In genomic region chr2:36731941-36732700, GRCh38 we compare ENCODE assay signal across 2 cellular contexts.
TF ChIP-seq lines count a peak whose summit lies in the region.

No MANE protein-coding gene starts in this region.

TF ChIP-seq in IMR-90, 13 proteins besides CTCF, POLR2A, EP300 and RAD21:
- TF ChIP-seq MAZ (IDR thresholded peaks at IDR 0.05; ENCODE audit: borderline replicate concordance, low read depth, low read length): no peak

TF ChIP-seq in H1, 55 proteins besides CTCF, POLR2A, EP300 and RAD21:
- no peak for TF ChIP-seq FOSL1 (IDR thresholded peaks at IDR 0.05; ENCODE audit: insufficient read depth, low read depth, low read length)
- no peak for TF ChIP-seq POLR2AphosphoS5 (IDR thresholded peaks at IDR 0.05; ENCODE audit: low read depth, low read length)
- no peak for TF ChIP-seq CHD2 (IDR thresholded peaks at IDR 0.05; ENCODE audit: low read length)
TF ChIP-seq in H1: peak in this region for 0.
